8 cellular contexts compared by ENCODE assay signal in genomic region chr5:109409844-109410388, GRCh38. TPM values are rescaled to one million over a fixed set of nuclear protein-coding genes. Genes with fewer than 3 reads are reported as not detected.
DNase-seq lines count a peak whose midpoint lies in the region; ATAC-seq and TF ChIP-seq lines count a peak whose summit lies in the region.

TSS of gene PJA2 (minus strand) at chr5:109409974. CDS start at chr5:109383433, 26,541 bp downstream.

- peak within 1 kb of the TSS; percentile 99 for H3K4me3 Mint-ChIP-seq in T-helper 17 cell

- no peaks in the 10 kb centered on the region for H3K36me3 ChIP-seq in upper lobe of right lung

- H3K9me3 ChIP-seq in T-helper 17 cell (ENCODE audit: control insufficient read depth, low read length, poor library complexity, severe bottlenecking) (no peaks in the 10 kb centered on the region), upper lobe of right lung (no peaks in the 10 kb centered on the region)

- peak within 1 kb of the TSS; percentile 98 for H3K27ac ChIP-seq in upper lobe of right lung

- peaks cover 3% of the 10 kb centered on the region for H3K36me3 Mint-ChIP-seq in T-helper 17 cell (ENCODE audit: low read depth)

- ATAC-seq in HG02885 (IDR thresholded peaks at IDR 0.05; ENCODE audit: poor library complexity, unreplicated experiment) (peak; percentile 79), T-helper 17 cell (peak; percentile 81), left cardiac atrium (peak; percentile 94 to 97), upper lobe of right lung (peak; percentile 97)

- peak; percentile 93 for DNase-seq in GM13977 (ENCODE audit: low spot score)
- peak; percentile 98 for DNase-seq in NCI-H1694 treated with DMSO at 0.1 percent for 48 hours (lab: John Stamatoyannopoulos, UW)
- DNase-seq in T-helper 17 cell = peak; percentile 91 to 94 (median 93)
- DNase-seq in amygdala (lab: John Stamatoyannopoulos, UW) = peak; percentile 82 to 100 (median 99)
- DNase-seq in left cardiac atrium = peak; percentile 99
- peak; percentile 99 for DNase-seq in posterior vena cava (ENCODE audit: low spot score)
- DNase-seq in upper lobe of right lung = peak; percentile 99

- peak within 1 kb of the TSS; percentile 100 for H3K27ac Mint-ChIP-seq in T-helper 17 cell

- H3K4me1 ChIP-seq in upper lobe of right lung = peaks cover 32% of the 10 kb centered on the region

- no peaks in the 10 kb centered on the region for H3K27me3 ChIP-seq in upper lobe of right lung

- in situ Hi-C loops in GM13977 (cut with MboI; ENCODE audit: low pct_unique_long_range_greater_than_20kb, low sequenced_read_pairs, unreplicated experiment) = no loop called here

- no peak for TF ChIP-seq CTCF in GM13977 (IDR thresholded peaks at IDR 0.05; ENCODE audit: extremely low read depth, insufficient read depth, missing control alignments)
- peak; percentile 37 for TF ChIP-seq CTCF in upper lobe of right lung (IDR thresholded peaks at IDR 0.05)

- peaks cover 24% of the 10 kb centered on the region for H3K4me1 Mint-ChIP-seq in T-helper 17 cell

- H3K4me3 ChIP-seq in upper lobe of right lung = peak within 1 kb of the TSS; percentile 80

- no peaks in the 10 kb centered on the region for H3K27me3 Mint-ChIP-seq in T-helper 17 cell

- intact Hi-C loops in left cardiac atrium (cut with DNase I) = no loop called here
- intact Hi-C loops in posterior vena cava (cut with DNase I) = no loop called here
- intact Hi-C loops in upper lobe of right lung (cut with DNase I) = no loop called here

RNA-seq across cellular contexts. Expression of gene PJA2, which starts in this region (rescaled TPM):
- total RNA-seq in T-helper 17 cell (10 to 100 TPM; 63.9 to 68.0 TPM), left cardiac atrium (10 to 100 TPM; 72.8 to 94.8 TPM), posterior vena cava (100 to 1,000 TPM; 171 to 193 TPM), upper lobe of right lung (93.9 TPM)

Comparison
In these comparisons a context has a peak if more than half of its experiments do, and no peak if none do; other contexts are left out.
1. Peak in every context shown above with its lines: DNase-seq, ATAC-seq, H3K4me3 ChIP-seq and H3K27ac ChIP-seq.